23 cellular contexts compared by ENCODE assay signal in the genomic region with DNA sequence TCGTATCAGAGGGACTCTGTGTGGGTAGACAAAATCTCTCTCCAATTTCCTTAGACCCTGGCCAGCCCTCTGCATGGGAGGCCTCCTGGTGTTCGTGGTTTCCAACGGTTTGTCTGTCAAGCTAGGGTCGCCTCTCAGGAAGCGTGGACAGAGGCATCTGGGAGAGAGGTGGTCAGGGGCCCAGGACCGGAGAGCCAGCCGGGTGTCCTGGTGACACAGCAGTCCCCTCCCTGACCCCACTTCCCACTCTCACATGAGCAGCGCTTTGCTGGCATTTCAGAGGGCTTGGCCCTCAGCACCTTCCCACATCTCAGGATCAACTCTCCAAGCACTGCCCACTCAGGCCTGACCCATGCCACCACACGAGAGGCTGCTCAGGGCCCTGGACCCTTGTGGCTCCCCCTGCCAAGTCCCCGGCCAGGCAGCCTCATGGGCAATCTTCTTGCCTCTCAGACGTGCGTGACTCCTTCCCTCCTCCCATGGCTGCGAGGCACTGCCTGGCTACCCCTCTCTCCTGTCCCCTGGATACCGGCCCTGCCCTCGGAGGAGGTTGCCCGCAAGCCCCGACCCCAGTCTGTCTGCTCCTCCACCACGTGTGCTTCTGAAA.
DNase-seq lines count a peak whose midpoint lies in the region; ATAC-seq, FAIRE-seq and TF ChIP-seq lines count a peak whose summit lies in the region.
"Had no signal": no experiment of that assay in that cellular context is flagged by ENCODE, and none has a peak within 500 bp of the region (broad histone marks: within the 10 kb centered on the region; RNA-seq: fewer than 3 reads in every experiment).

No MANE protein-coding gene starts in this region.

- H2AFZ ChIP-seq in HepG2 (ENCODE audit: low read length): no peak overlapping the region
- H2AFZ ChIP-seq: GM23248 had no signal

- no peak overlapping the region for H3K4me2 ChIP-seq in HepG2 (ENCODE audit: low read depth, low read length)

- TF ChIP-seq POLR2A in right lobe of liver (IDR thresholded peaks at IDR 0.05): no peak
- TF ChIP-seq POLR2A in HepG2 (IDR thresholded peaks at IDR 0.05; ENCODE audit: insufficient read depth in 1 of 2, low read depth in 2 of 2, low read length in 2 of 2): no peak

- FAIRE-seq in HepG2 (lab: Jason Lieb, UNC): no peak
- FAIRE-seq: frontal cortex, islet of Langerhans had no signal

- no peaks in the 10 kb centered on the region for H3K36me3 Mint-ChIP-seq in nephron (ENCODE audit: low read depth)
- H3K36me3 Mint-ChIP-seq: activated naive CD8-positive, alpha-beta T cell treated with anti-CD3 and anti-CD28 coated beads, Interleukin-2, amount 10 ng/mL, durations not matched to agents 7 days and 5 days had no signal

- H3K9me3 ChIP-seq in right lobe of liver: no peaks in the 10 kb centered on the region
- 0 out of 2 replicates have a peak, but pooled peaks cover 6% of the 10 kb centered on the region for H3K9me3 ChIP-seq in HepG2 (ENCODE audit: low read length)
- H3K9me3 ChIP-seq: Caco-2, upper lobe of left lung had no signal

- no peaks in the 10 kb centered on the region for H3K79me2 ChIP-seq in HepG2 (ENCODE audit: insufficient read depth, low read length)

- H4K20me1 ChIP-seq in HepG2 (ENCODE audit: insufficient read depth, low read length): no peaks in the 10 kb centered on the region

- TF ChIP-seq CTCF in right lobe of liver (IDR thresholded peaks at IDR 0.05) (no peak), HepG2 (CRISPR knock-in tag; IDR thresholded peaks at IDR 0.05) (no peak), nephron (IDR thresholded peaks at IDR 0.05; ENCODE audit: unreplicated experiment in 3 of 3) (no peak)

- no peak overlapping the region for H3K9ac ChIP-seq in HepG2 (ENCODE audit: insufficient read depth, low read depth, low read length)
- H3K9ac ChIP-seq: GM23248 had no signal

- no peak for TF ChIP-seq RAD21 in HepG2 (CRISPR knock-in tag; IDR thresholded peaks at IDR 0.05)

- TF ChIP-seq EP300 in HepG2 (IDR thresholded peaks at IDR 0.05; ENCODE audit: low read depth in 2 of 2, low read length in 2 of 2): no peak
- no peak for TF ChIP-seq EP300 in HepG2 (CRISPR knock-in tag; IDR thresholded peaks at IDR 0.05; ENCODE audit: borderline replicate concordance)

- H3K27me3 ChIP-seq in right lobe of liver (no peaks in the 10 kb centered on the region), HepG2 (ENCODE audit: control insufficient read depth in 1 of 2, insufficient read depth in 2 of 2, low read length in 2 of 2) (peaks cover 13 to 68% of the 10 kb centered on the region in 2 experiments; a peak in 4 of 5 replicates)
- H3K27me3 ChIP-seq: body of pancreas, sigmoid colon, upper lobe of left lung had no signal

- no peak overlapping the region for H3K4me3 ChIP-seq in right lobe of liver
- H3K4me3 ChIP-seq in HepG2 (replicated peaks in 1 of 3; ENCODE audit: insufficient read depth in 1 of 3, low read depth in 2 of 3, low read length in 3 of 3): no peak overlapping the region
- H3K4me3 ChIP-seq: body of pancreas, esophagus squamous epithelium, GM23248, sigmoid colon, upper lobe of left lung had no signal

- H3K4me1 ChIP-seq in right lobe of liver (no peaks in the 10 kb centered on the region), HepG2 (ENCODE audit: insufficient read depth, low read length) (no peaks in the 10 kb centered on the region)
- H3K4me1 ChIP-seq: body of pancreas, Caco-2 had no signal

- H3K27ac Mint-ChIP-seq in nephron: peak overlapping the region; percentile 7 to 91 (median 50)
- H3K27ac Mint-ChIP-seq: activated naive CD8-positive, alpha-beta T cell treated with anti-CD3 and anti-CD28 coated beads, Interleukin-2, amount 10 ng/mL, durations not matched to agents 7 days and 5 days; B cell had no signal

- peaks cover 46% of the 10 kb centered on the region for H3K4me1 Mint-ChIP-seq in nephron

- intact Hi-C loops in right lobe of liver (cut with DNase I) (no loop called here), HepG2 (cut with micrococcal nuclease; ENCODE audit: unreplicated experiment) (no loop called here)

- 80% methylated on average over 1 of the region's 18 CpGs for WGBS in right lobe of liver (ENCODE audit: insufficient coverage, low coverage, low lambda C conversion rate, missing lambda C conversion rate)
- 48% methylated on average over 11 of the region's 18 CpGs for WGBS in HepG2 (ENCODE audit: low lambda C conversion rate)

- CTCF ChIA-PET in HepG2 (lab: Yijun Ruan, JAX; ENCODE audit: low intra/inter-chr PET ratio, low total read pairs): no interaction called here

- BruUV-seq in HepG2 (replicated peaks; lab: Mats Ljungman, UMichigan): no TSS peak

- in situ Hi-C loops in HepG2 (cut with HindIII; ENCODE audit: extremely low pct_ligation_motif_present, low pct_unique_long_range_greater_than_20kb): no loop called here

- ATAC-seq in right lobe of liver (peak; percentile 18 to 28 (median 26)), HepG2 (no peak), HG02973 (IDR thresholded peaks at IDR 0.05; ENCODE audit: unreplicated experiment) (no peak)
- ATAC-seq: body of pancreas had no signal

- no peaks in the 10 kb centered on the region for H3K36me3 ChIP-seq in right lobe of liver
- H3K36me3 ChIP-seq in HepG2 (replicated peaks in 1 of 2; ENCODE audit: control insufficient read depth in 1 of 2, insufficient read depth in 2 of 2, low read length in 2 of 2): no peaks in the 10 kb centered on the region
- H3K36me3 ChIP-seq: esophagus squamous epithelium, sigmoid colon, upper lobe of left lung had no signal

- peaks cover 11% of the 10 kb centered on the region for H3K27me3 Mint-ChIP-seq in nephron (ENCODE audit: low read depth)
- H3K27me3 Mint-ChIP-seq: B cell had no signal

- peaks cover 2% of the 10 kb centered on the region for H3K9me3 Mint-ChIP-seq in nephron
- H3K9me3 Mint-ChIP-seq: activated naive CD8-positive, alpha-beta T cell treated with anti-CD3 and anti-CD28 coated beads, Interleukin-2, amount 10 ng/mL, durations not matched to agents 7 days and 5 days had no signal

- no peak overlapping the region for H3K27ac ChIP-seq in right lobe of liver
- no peak overlapping the region for H3K27ac ChIP-seq in HepG2 (ENCODE audit: extremely low read length, insufficient read depth, low read length)
- peak overlapping the region; percentile 94 for H3K27ac ChIP-seq in caudate nucleus (ENCODE audit: low read depth, low read length)
- H3K27ac ChIP-seq: body of pancreas, esophagus squamous epithelium, GM23248, sigmoid colon, upper lobe of left lung had no signal

- H3K4me3 Mint-ChIP-seq in nephron: no peak overlapping the region
- H3K4me3 Mint-ChIP-seq: activated naive CD8-positive, alpha-beta T cell treated with anti-CD3 and anti-CD28 coated beads, Interleukin-2, amount 10 ng/mL, durations not matched to agents 7 days and 5 days; B cell; neural crest cell had no signal

- DNase-seq in right lobe of liver (peak in 1 of 3 donors; percentile 39), HepG2 (ENCODE audit: low spot score) (no peak), caudate nucleus (lab: John Stamatoyannopoulos, UW) (peak in 2 of 61 donors; percentile 34 to 42), NCI-H2171 treated with DMSO at 0.1 percent for 48 hours (lab: John Stamatoyannopoulos, UW) (no peak), NCI-H446 (lab: John Stamatoyannopoulos, UW) (no peak), inferior parietal cortex (ENCODE audit: extremely low spot score) (no peak)
- DNase-seq: activated effector memory CD4-positive, alpha-beta T cell treated with anti-CD3 and anti-CD28 coated beads, Interleukin-2, amount 50 U/mL, for 16 hours; activated naive CD8-positive, alpha-beta T cell treated with anti-CD3 and anti-CD28 coated beads, Interleukin-2, amount 10 ng/mL, durations not matched to agents 7 days and 5 days; body of pancreas; Caco-2; DND-41; esophagus squamous epithelium; GM23248; NCI-H1694 treated with DMSO at 0.1 percent for 48 hours; sigmoid colon; stimulated activated CD4-positive, alpha-beta T cell treated with anti-CD3 and anti-CD28 coated beads, Interleukin-15, amount 100 ng/mL, for 24 hours had no signal

- POLR2A ChIA-PET in HepG2 (lab: Yijun Ruan, JAX): no interaction called here

TF ChIP-seq in HepG2, 621 proteins besides CTCF, POLR2A, EP300 and RAD21:
- TF ChIP-seq, protein P1, sequence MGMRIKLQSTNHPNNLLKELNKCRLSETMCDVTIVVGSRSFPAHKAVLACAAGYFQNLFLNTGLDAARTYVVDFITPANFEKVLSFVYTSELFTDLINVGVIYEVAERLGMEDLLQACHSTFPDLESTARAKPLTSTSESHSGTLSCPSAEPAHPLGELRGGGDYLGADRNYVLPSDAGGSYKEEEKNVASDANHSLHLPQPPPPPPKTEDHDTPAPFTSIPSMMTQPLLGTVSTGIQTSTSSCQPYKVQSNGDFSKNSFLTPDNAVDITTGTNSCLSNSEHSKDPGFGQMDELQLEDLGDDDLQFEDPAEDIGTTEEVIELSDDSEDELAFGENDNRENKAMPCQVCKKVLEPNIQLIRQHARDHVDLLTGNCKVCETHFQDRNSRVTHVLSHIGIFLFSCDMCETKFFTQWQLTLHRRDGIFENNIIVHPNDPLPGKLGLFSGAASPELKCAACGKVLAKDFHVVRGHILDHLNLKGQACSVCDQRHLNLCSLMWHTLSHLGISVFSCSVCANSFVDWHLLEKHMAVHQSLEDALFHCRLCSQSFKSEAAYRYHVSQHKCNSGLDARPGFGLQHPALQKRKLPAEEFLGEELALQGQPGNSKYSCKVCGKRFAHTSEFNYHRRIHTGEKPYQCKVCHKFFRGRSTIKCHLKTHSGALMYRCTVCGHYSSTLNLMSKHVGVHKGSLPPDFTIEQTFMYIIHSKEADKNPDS (CRISPR knock-in tag; IDR thresholded peaks at IDR 0.05): no peak
- no peak for TF ChIP-seq CHD4 (IDR thresholded peaks at IDR 0.05; ENCODE audit: borderline replicate concordance, low read length)
- TF ChIP-seq YEATS2 (CRISPR knock-in tag; IDR thresholded peaks at IDR 0.05; ENCODE audit: borderline replicate concordance): no peak
- TF ChIP-seq, protein P2, sequence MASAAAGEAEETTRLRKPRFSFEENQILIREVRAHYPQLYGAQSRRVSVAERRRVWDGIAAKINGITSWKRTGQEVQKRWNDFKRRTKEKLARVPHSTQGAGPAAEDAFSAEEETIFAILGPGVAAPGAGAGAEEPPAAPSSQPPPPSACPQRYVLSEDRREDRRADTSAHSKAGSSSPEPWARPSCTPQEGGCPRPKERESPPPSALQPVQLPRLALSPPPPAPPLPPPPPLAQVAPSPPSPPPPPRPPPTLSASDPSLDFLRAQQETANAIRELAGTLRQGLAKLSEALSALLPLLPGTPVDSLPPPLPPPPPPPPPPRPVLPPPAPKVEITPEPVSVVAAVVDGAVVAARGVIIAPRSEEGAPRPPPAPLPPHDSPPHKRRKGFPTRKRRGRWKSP (CRISPR knock-in tag; IDR thresholded peaks at IDR 0.05): no peak
- TF ChIP-seq ZNF24 (IDR thresholded peaks at IDR 0.05): no peak
- TF ChIP-seq ZNF792 (CRISPR knock-in tag; IDR thresholded peaks at IDR 0.05): no peak
- no peak for TF ChIP-seq ZNF501 (CRISPR knock-in tag; IDR thresholded peaks at IDR 0.05)

Comparison
In these comparisons a context has a peak if more than half of its experiments do, and no peak if none do; other contexts are left out.
1. ATAC-seq: peak in right lobe of liver (4 of 4); none in HepG2 (single experiment) and HG02973 (single experiment).